Comparison of ENCODE assay signal across 8 cellular contexts in genomic region chr3:59451041-59451763, GRCh38.
DNase-seq lines count a peak whose midpoint lies in the region; ATAC-seq, FAIRE-seq and TF ChIP-seq lines count a peak whose summit lies in the region.

No MANE protein-coding gene starts in this region.

- H3K9me3 ChIP-seq in OCI-LY3 (ENCODE audit: insufficient read depth, low read length) = no peaks in the 10 kb centered on the region
- no peaks in the 10 kb centered on the region for H3K9me3 ChIP-seq in small intestine (ENCODE audit: control insufficient read depth, low read depth)
- peaks cover 1% of the 10 kb centered on the region for H3K9me3 ChIP-seq in aorta (ENCODE audit: control insufficient read depth, low read length)

- intact Hi-C loops in aorta (cut with DNase I) = no loop called here

- TF ChIP-seq CTCF in OCI-LY3 (IDR thresholded peaks at IDR 0.05; ENCODE audit: low read depth, low read length) = no peak

- no peak for FAIRE-seq in small intestine (lab: Jason Lieb, UNC)

- ATAC-seq in GM18868 (IDR thresholded peaks at IDR 0.05; ENCODE audit: unreplicated experiment) (peak; percentile 96), HG02870 (IDR thresholded peaks at IDR 0.05; ENCODE audit: unreplicated experiment) (peak; percentile 93), aorta (ENCODE audit: low FRiP score) (no peak)
- peak; percentile 92 to 93 for ATAC-seq in activated naive CD4-positive, alpha-beta T cell treated with anti-CD3 and anti-CD28 coated beads, Interleukin-2, amount 50 U/mL, for 72 hours

- H3K36me3 Mint-ChIP-seq in activated naive CD4-positive, alpha-beta T cell treated with anti-CD3 and anti-CD28 coated beads, Interleukin-2, amount 50 U/mL, for 72 hours = peaks cover 17 to 41% of the 10 kb centered on the region in 2 donors

- H4K20me1 ChIP-seq in OCI-LY3 (ENCODE audit: insufficient read depth, low read length) = no peaks in the 10 kb centered on the region

- 44 to 62% (median 50%) methylated on average over 6 of the region's 6 CpGs for WGBS in small intestine, 3 donors
- WGBS in aorta, 2 donors = 28 to 37% methylated on average over 6 of the region's 6 CpGs

- H3K27me3 ChIP-seq in OCI-LY3 (ENCODE audit: low read depth, low read length) = no peaks in the 10 kb centered on the region
- H3K27me3 ChIP-seq in small intestine (ENCODE audit: control insufficient read depth in 2 of 2, insufficient read depth in 2 of 2, low read length in 2 of 2) = no peaks in the 10 kb centered on the region
- no peaks in the 10 kb centered on the region for H3K27me3 ChIP-seq in aorta (ENCODE audit: control insufficient read depth in 1 of 2, insufficient read depth in 2 of 2, low read length in 1 of 2)

- H2AFZ ChIP-seq in OCI-LY3 (ENCODE audit: low read depth, low read length) = peak overlapping the region; percentile 74

- H3K9me3 Mint-ChIP-seq in activated naive CD4-positive, alpha-beta T cell treated with anti-CD3 and anti-CD28 coated beads, Interleukin-2, amount 50 U/mL, for 72 hours = peaks cover 13 to 30% of the 10 kb centered on the region in 2 donors

- no peaks in the 10 kb centered on the region for H3K79me2 ChIP-seq in OCI-LY3 (ENCODE audit: low read length)

- H3K36me3 ChIP-seq in OCI-LY3 (replicated peaks; ENCODE audit: low read depth, low read length) (no peaks in the 10 kb centered on the region), small intestine (ENCODE audit: control insufficient read depth in 2 of 2, insufficient read depth in 2 of 2, low read length in 2 of 2) (no peaks in the 10 kb centered on the region), aorta (ENCODE audit: control insufficient read depth in 1 of 2, insufficient read depth in 2 of 2, low read length in 1 of 2) (no peaks in the 10 kb centered on the region)

- no peak overlapping the region; the same call in 1 of the 2 replicates for H3K4me3 ChIP-seq in OCI-LY3 (ENCODE audit: low read length)
- H3K4me3 ChIP-seq in small intestine (ENCODE audit: low read depth in 1 of 2, low read length in 2 of 2) = no peak overlapping the region
- H3K4me3 ChIP-seq in aorta (ENCODE audit: low read length in 2 of 2) = no peak overlapping the region

- no peak overlapping the region for H3K9ac ChIP-seq in OCI-LY3 (ENCODE audit: low read length)

- H3K27ac Mint-ChIP-seq in activated naive CD4-positive, alpha-beta T cell treated with anti-CD3 and anti-CD28 coated beads, Interleukin-2, amount 50 U/mL, for 72 hours = peak overlapping the region; percentile 94 to 98

- DNase-seq in activated naive CD4-positive, alpha-beta T cell treated with anti-CD3 and anti-CD28 coated beads, Interleukin-2, amount 50 U/mL, for 72 hours (ENCODE audit: low spot score in 2 of 2) = peak; percentile 54 to 65
- DNase-seq in small intestine (peak; percentile 61), retina (no peak), aorta (no peak), dermis blood vessel endothelial cell (no peak)

- peaks cover 18% of the 10 kb centered on the region for H3K4me1 ChIP-seq in OCI-LY3 (ENCODE audit: low read length)
- no peaks in the 10 kb centered on the region for H3K4me1 ChIP-seq in small intestine (ENCODE audit: control insufficient read depth in 2 of 2, insufficient read depth in 1 of 2, low read depth in 1 of 2, low read length in 1 of 2)
- no peaks in the 10 kb centered on the region for H3K4me1 ChIP-seq in aorta (ENCODE audit: control insufficient read depth in 1 of 2, insufficient read depth in 2 of 2, low read length in 2 of 2)

- H3K4me2 ChIP-seq in OCI-LY3 (ENCODE audit: low read length) = peak overlapping the region; percentile 50

- H3K27ac ChIP-seq in OCI-LY3 (ENCODE audit: low read length) = peak overlapping the region; percentile 15; the same call in 1 of the 2 replicates
- H3K27ac ChIP-seq in small intestine (ENCODE audit: low read depth in 1 of 2, low read length in 1 of 2) = peak overlapping the region; percentile 39 to 92
- H3K27ac ChIP-seq in aorta (ENCODE audit: low read depth in 1 of 2, low read length in 2 of 2) = no peak overlapping the region

Comparison
In these comparisons a context has a peak if more than half of its experiments do, and no peak if none do; other contexts are left out.
1. H3K27ac ChIP-seq: peak in OCI-LY3 (single experiment) and small intestine (2 of 2); none in aorta (0 of 2).
2. DNase-seq: peak in activated naive CD4-positive, alpha-beta T cell treated with anti-CD3 and anti-CD28 coated beads, Interleukin-2, amount 50 U/mL, for 72 hours (2 of 2) and small intestine (single experiment); none in retina (single experiment), aorta (0 of 2) and dermis blood vessel endothelial cell (single experiment).